3 cellular contexts compared by ENCODE assay signal in genomic region chr5:95733100-95733499, GRCh38.
TF ChIP-seq lines count a peak whose summit lies in the region.

No MANE protein-coding gene starts in this region.

TF ChIP-seq in A549, 52 proteins besides CTCF, POLR2A, EP300 and RAD21:
- TF ChIP-seq NPAS2 (CRISPR knock-in tag; IDR thresholded peaks at IDR 0.05; ENCODE audit: borderline replicate concordance) (no peak), ZSCAN20 (CRISPR knock-in tag; IDR thresholded peaks at IDR 0.05) (no peak), CBX2 (IDR thresholded peaks at IDR 0.05; ENCODE audit: borderline replicate concordance, low read depth) (no peak)

TF ChIP-seq in IMR-90, 13 proteins besides CTCF, POLR2A, EP300 and RAD21:
- TF ChIP-seq MAZ (IDR thresholded peaks at IDR 0.05; ENCODE audit: borderline replicate concordance, low read depth, low read length) (no peak), CHD1 (IDR thresholded peaks at IDR 0.05; ENCODE audit: low read depth, low read length) (no peak)

TF ChIP-seq in neural cell, 6 proteins besides CTCF, POLR2A, EP300 and RAD21:
- TF ChIP-seq SMC3 (conservative IDR thresholded peaks at IDR 0.05; ENCODE audit: poor library complexity) (no peak), TAF1 (IDR thresholded peaks at IDR 0.05; ENCODE audit: low read depth) (no peak), EZH2 (IDR thresholded peaks at IDR 0.05; ENCODE audit: borderline replicate concordance, insufficient read depth, low read length, poor library complexity, severe bottlenecking) (no peak), MXI1 (conservative IDR thresholded peaks at IDR 0.05; ENCODE audit: poor library complexity, severe bottlenecking) (no peak)
- TF ChIP-seq, protein P1, sequence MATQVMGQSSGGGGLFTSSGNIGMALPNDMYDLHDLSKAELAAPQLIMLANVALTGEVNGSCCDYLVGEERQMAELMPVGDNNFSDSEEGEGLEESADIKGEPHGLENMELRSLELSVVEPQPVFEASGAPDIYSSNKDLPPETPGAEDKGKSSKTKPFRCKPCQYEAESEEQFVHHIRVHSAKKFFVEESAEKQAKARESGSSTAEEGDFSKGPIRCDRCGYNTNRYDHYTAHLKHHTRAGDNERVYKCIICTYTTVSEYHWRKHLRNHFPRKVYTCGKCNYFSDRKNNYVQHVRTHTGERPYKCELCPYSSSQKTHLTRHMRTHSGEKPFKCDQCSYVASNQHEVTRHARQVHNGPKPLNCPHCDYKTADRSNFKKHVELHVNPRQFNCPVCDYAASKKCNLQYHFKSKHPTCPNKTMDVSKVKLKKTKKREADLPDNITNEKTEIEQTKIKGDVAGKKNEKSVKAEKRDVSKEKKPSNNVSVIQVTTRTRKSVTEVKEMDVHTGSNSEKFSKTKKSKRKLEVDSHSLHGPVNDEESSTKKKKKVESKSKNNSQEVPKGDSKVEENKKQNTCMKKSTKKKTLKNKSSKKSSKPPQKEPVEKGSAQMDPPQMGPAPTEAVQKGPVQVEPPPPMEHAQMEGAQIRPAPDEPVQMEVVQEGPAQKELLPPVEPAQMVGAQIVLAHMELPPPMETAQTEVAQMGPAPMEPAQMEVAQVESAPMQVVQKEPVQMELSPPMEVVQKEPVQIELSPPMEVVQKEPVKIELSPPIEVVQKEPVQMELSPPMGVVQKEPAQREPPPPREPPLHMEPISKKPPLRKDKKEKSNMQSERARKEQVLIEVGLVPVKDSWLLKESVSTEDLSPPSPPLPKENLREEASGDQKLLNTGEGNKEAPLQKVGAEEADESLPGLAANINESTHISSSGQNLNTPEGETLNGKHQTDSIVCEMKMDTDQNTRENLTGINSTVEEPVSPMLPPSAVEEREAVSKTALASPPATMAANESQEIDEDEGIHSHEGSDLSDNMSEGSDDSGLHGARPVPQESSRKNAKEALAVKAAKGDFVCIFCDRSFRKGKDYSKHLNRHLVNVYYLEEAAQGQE (IDR thresholded peaks at IDR 0.05; ENCODE audit: borderline replicate concordance) = no peak
